22 cellular contexts compared by ENCODE assay signal in genomic region chr5:115440782-115441451, GRCh38.
DNase-seq lines count a peak whose midpoint lies in the region; ATAC-seq and TF ChIP-seq lines count a peak whose summit lies in the region.
"Had no signal": no experiment of that assay in that cellular context is flagged by ENCODE, and none has a peak within 500 bp of the region (broad histone marks: within the 10 kb centered on the region; RNA-seq: fewer than 3 reads in every experiment).

No MANE protein-coding gene starts in this region.

- whole genome bisulfite sequencing in body of pancreas, 2 donors, result 75 to 83% methylated on average over 2 of the region's 2 CpGs

- CTCF ChIA-PET in HCT116 (lab: Charles Lee) (no interaction called here), PC-9 (lab: Charles Lee) (interaction anchor here (0.7 kb wide), 1 partner anchor 81 kb away, joined by 3 read pairs; no protein-coding TSS in a partner anchor)

- H3K9ac ChIP-seq in HCT116 (ENCODE audit: low read length), result no peak overlapping the region

- H3K4me2 ChIP-seq in HCT116 (ENCODE audit: low read length) (0 out of 2 replicates have a peak overlapping the region, but pooled peaks have one; percentile 10), PC-9 (no peak overlapping the region; the same call in 1 of the 2 replicates)

- no peak for TF ChIP-seq POLR2A in HCT116 (IDR thresholded peaks at IDR 0.05; ENCODE audit: borderline replicate concordance, extremely low read depth, insufficient read depth, insufficient read length)
- TF ChIP-seq POLR2A in body of pancreas (IDR thresholded peaks at IDR 0.05), result no peak

- no peak for ATAC-seq in HCT116
- ATAC-seq in esophagus mucosa, result peak; percentile 55
- no peak for ATAC-seq in GM21786 (IDR thresholded peaks at IDR 0.05; ENCODE audit: unreplicated experiment)
- ATAC-seq in body of pancreas, result no peak
- ATAC-seq: CD8-positive, alpha-beta T cell; GM12878 had no signal

- H3K79me2 ChIP-seq in HCT116 (ENCODE audit: insufficient read depth, low read length), result no peaks in the 10 kb centered on the region
- no peaks in the 10 kb centered on the region for H3K79me2 ChIP-seq in PC-9 (ENCODE audit: low read depth)

- H4K20me1 ChIP-seq in HCT116 (ENCODE audit: insufficient read depth) (no peaks in the 10 kb centered on the region), PC-9 (ENCODE audit: insufficient read depth) (no peaks in the 10 kb centered on the region)

- H3K4me3 ChIP-seq in HCT116 (replicated peaks in 1 of 2; ENCODE audit: low read depth in 1 of 2, low read length in 2 of 2), result no peak overlapping the region
- H3K4me3 ChIP-seq in PC-9, result no peak overlapping the region
- H3K4me3 ChIP-seq in body of pancreas, result no peak overlapping the region
- H3K4me3 ChIP-seq: GM12878 had no signal

- no peak for TF ChIP-seq EP300 in Ishikawa (IDR thresholded peaks at IDR 0.05; ENCODE audit: borderline replicate concordance)

- RAD21 ChIA-PET in HCT116 (lab: Charles Lee; ENCODE audit: low non-redundant PET in 1 of 2, low total read pairs in 2 of 2, uncharacterized antibody in 2 of 2, unreplicated experiment in 2 of 2), result no interaction called here

- TF ChIP-seq RAD21 in HCT116 (IDR thresholded peaks at IDR 0.05; ENCODE audit: low read depth), result no peak
- no peak for TF ChIP-seq RAD21 in Ishikawa (IDR thresholded peaks at IDR 0.05; ENCODE audit: low read depth)

- no peak overlapping the region for H3K27ac ChIP-seq in HCT116 (ENCODE audit: low read depth, low read length)
- H3K27ac ChIP-seq in PC-9, result no peak overlapping the region
- no peak overlapping the region for H3K27ac ChIP-seq in body of pancreas
- H3K27ac ChIP-seq: C4-2B, RWPE1 had no signal

- H3K9me3 ChIP-seq in HCT116 (ENCODE audit: control insufficient read depth in 1 of 2, insufficient read depth in 1 of 2, low read depth in 1 of 2, low read length in 2 of 2) (no peaks in the 10 kb centered on the region), PC-9 (ENCODE audit: insufficient read depth, low read depth) (peaks cover 20% of the 10 kb centered on the region), body of pancreas (no peaks in the 10 kb centered on the region)
- H3K9me3 ChIP-seq: Caco-2 had no signal

- H3F3A ChIP-seq in PC-9 (ENCODE audit: insufficient read depth, low read depth), result peaks cover 9% of the 10 kb centered on the region

- H3K36me3 ChIP-seq in HCT116 (ENCODE audit: control insufficient read depth in 1 of 2, insufficient read depth in 2 of 2, low read length in 2 of 2) (no peaks in the 10 kb centered on the region), PC-9 (ENCODE audit: low read depth) (no peaks in the 10 kb centered on the region), body of pancreas (replicated peaks in 1 of 2; ENCODE audit: insufficient read depth in 1 of 2, low read depth in 2 of 2) (no peaks in the 10 kb centered on the region)

- BruUV-seq in HCT116 (replicated peaks; lab: Mats Ljungman, UMichigan) (no TSS peak), PC-9 (replicated peaks; lab: Mats Ljungman, UMichigan) (no TSS peak)

- intact Hi-C loops in HCT116 (cut with micrococcal nuclease) (no loop called here), PC-9 (cut with micrococcal nuclease; ENCODE audit: unreplicated experiment) (loop anchor here (2.0 kb wide), 2 partner anchors 20 to 76 kb away; no protein-coding TSS in a partner anchor), body of pancreas (cut with DNase I) (no loop called here)

- no peak for TF ChIP-seq CTCF in HCT116 (IDR thresholded peaks at IDR 0.05 in 2 of 3, conservative IDR thresholded peaks at IDR 0.05 in 1 of 3; ENCODE audit: borderline replicate concordance in 1 of 3, insufficient read depth in 1 of 3, low read depth in 2 of 3, low read length in 2 of 3)
- TF ChIP-seq CTCF in PC-9 (conservative IDR thresholded peaks at IDR 0.05), result no peak
- TF ChIP-seq CTCF in body of pancreas (IDR thresholded peaks at IDR 0.05), result no peak

- H3K9me2 ChIP-seq in HCT116 (ENCODE audit: insufficient read depth), result no peaks in the 10 kb centered on the region
- H3K9me2 ChIP-seq in PC-9 (ENCODE audit: insufficient read depth), result no peaks in the 10 kb centered on the region

- H3K27me3 ChIP-seq in HCT116 (ENCODE audit: insufficient read depth, low read length) (no peaks in the 10 kb centered on the region), PC-9 (ENCODE audit: insufficient read depth, low read depth) (no peaks in the 10 kb centered on the region), body of pancreas (no peaks in the 10 kb centered on the region)

- DNase-seq in HCT116 (ENCODE audit: low read depth, low spot score), result no peak
- peak; percentile 45 to 55 for DNase-seq in PC-9
- DNase-seq in T-helper 2 cell, result no peak
- no peak for DNase-seq in H4 (ENCODE audit: low spot score)
- no peak for DNase-seq in body of pancreas
- DNase-seq: Caco-2; CD8-positive, alpha-beta T cell; GDM1; NCI-H1105; NCI-H1436 treated with DMSO at 0.1 percent for 48 hours; NCI-H187 treated with DMSO at 0.1 percent for 48 hours; NCI-H446; NCI-H526 treated with DMSO at 0.1 percent for 48 hours; NK-92 treated with Interleukin-12 subunit alpha and Interleukin-12 subunit beta, amount 100 ng/mL, for 24 hours; SHP77 treated with DMSO at 0.1 percent for 48 hours; T-helper 1 cell had no signal

- POLR2A ChIA-PET in HCT116 (lab: Charles Lee) (no interaction called here), PC-9 (lab: Charles Lee; ENCODE audit: unreplicated experiment) (no interaction called here)

- peaks cover 0 to 21% of the 10 kb centered on the region in 2 experiments; a peak in 2 of 4 replicates for H3K4me1 ChIP-seq in HCT116 (ENCODE audit: control insufficient read depth in 1 of 2, insufficient read depth in 2 of 2, low read length in 2 of 2)
- peaks cover 31% of the 10 kb centered on the region for H3K4me1 ChIP-seq in PC-9 (replicated peaks; ENCODE audit: insufficient read depth)
- H3K4me1 ChIP-seq in body of pancreas, result no peaks in the 10 kb centered on the region
- H3K4me1 ChIP-seq: Caco-2 had no signal

- H2AFZ ChIP-seq in HCT116 (ENCODE audit: low read depth, low read length, poor library complexity, severe bottlenecking), result no peak overlapping the region
- H2AFZ ChIP-seq in PC-9, result no peak overlapping the region

TF ChIP-seq in HCT116, 20 proteins besides CTCF, POLR2A, EP300 and RAD21 (continues in another document):
- no peak for TF ChIP-seq ZNF274 (IDR thresholded peaks at IDR 0.05; ENCODE audit: low read depth, low read length)
- TF ChIP-seq CEBPB (IDR thresholded peaks at IDR 0.05; ENCODE audit: low read depth), result no peak
- no peak for TF ChIP-seq CBX3 (IDR thresholded peaks at IDR 0.05; ENCODE audit: low read depth)
- no peak for TF ChIP-seq FOSL1 (IDR thresholded peaks at IDR 0.05; ENCODE audit: low read depth)
- no peak for TF ChIP-seq EZH2 (IDR thresholded peaks at IDR 0.05)
- TF ChIP-seq MAX (IDR thresholded peaks at IDR 0.05), result no peak
- no peak for TF ChIP-seq EGR1 (IDR thresholded peaks at IDR 0.05; ENCODE audit: low read depth)
- no peak for TF ChIP-seq SRF (IDR thresholded peaks at IDR 0.05; ENCODE audit: low read depth)

TF ChIP-seq in Ishikawa, 13 proteins besides CTCF, POLR2A, EP300 and RAD21:
- peak; percentile 55; the same call in 1 of the 2 replicates for TF ChIP-seq NFIC (IDR thresholded peaks at IDR 0.05)
- no peak for TF ChIP-seq CEBPB (IDR thresholded peaks at IDR 0.05)
TF ChIP-seq in Ishikawa: peak in this region for 1.

Comparison
In these comparisons a context has a peak if more than half of its experiments do, and no peak if none do; other contexts are left out.
1. DNase-seq: peak in PC-9 (2 of 2); none in HCT116 (single experiment), T-helper 2 cell (0 of 5), H4 (single experiment) and body of pancreas (0 of 4).